ENCODE assay signal across 12 cellular contexts in genomic region chr6:44059359-44060342, GRCh38.
DNase-seq lines count a peak whose midpoint lies in the region; ATAC-seq, FAIRE-seq and TF ChIP-seq lines count a peak whose summit lies in the region.
"Had no signal": no experiment of that assay in that cellular context is flagged by ENCODE, and none has a peak within 500 bp of the region (broad histone marks: within the 10 kb centered on the region; RNA-seq: fewer than 3 reads in every experiment).

No MANE protein-coding gene starts in this region.

- TF ChIP-seq CTCF in CD14-positive monocyte (IDR thresholded peaks at IDR 0.05) (no peak), psoas muscle (IDR thresholded peaks at IDR 0.05) (no peak)

- peaks cover 75% of the 10 kb centered on the region for H3K4me1 Mint-ChIP-seq in CD14-positive monocyte

- H3K4me3 ChIP-seq in SJSA1 (no peak overlapping the region), psoas muscle (no peak overlapping the region)

- H3K4me1 ChIP-seq in SJSA1 (replicated peaks) = peaks cover 68% of the 10 kb centered on the region
- H3K4me1 ChIP-seq in psoas muscle = peaks cover 66% of the 10 kb centered on the region

- H3K9me3 ChIP-seq in SJSA1 (replicated peaks) (no peaks in the 10 kb centered on the region), psoas muscle (no peaks in the 10 kb centered on the region)

- FAIRE-seq in urothelium cell line (lab: Jason Lieb, UNC) = no peak

- H3K27ac Mint-ChIP-seq in CD14-positive monocyte = peak overlapping the region; percentile 99 to 100 (median 100)
- H3K27ac Mint-ChIP-seq: CD4-positive, alpha-beta memory T cell; WTC11 had no signal

- peaks cover 0 to 7% (median 0%) of the 10 kb centered on the region in 3 donors for H3K27me3 Mint-ChIP-seq in CD14-positive monocyte (ENCODE audit: low read depth in 3 of 3)

- WGBS in psoas muscle, 3 donors = 58 to 71% (median 60%) methylated on average over 7 of the region's 7 CpGs

- H3K36me3 ChIP-seq in SJSA1 (no peaks in the 10 kb centered on the region), psoas muscle (ENCODE audit: insufficient read depth in 1 of 2, low read depth in 1 of 2) (no peaks in the 10 kb centered on the region)

- H3K27me3 ChIP-seq in SJSA1 (replicated peaks) (no peaks in the 10 kb centered on the region), psoas muscle (ENCODE audit: insufficient read depth in 3 of 3, low read length in 2 of 3) (no peaks in the 10 kb centered on the region)

- ATAC-seq in Right ventricle myocardium superior (ENCODE audit: poor library complexity) (peak; percentile 45), psoas muscle (no peak)
- ATAC-seq: WTC11 had no signal

- H3K9me3 Mint-ChIP-seq in CD14-positive monocyte = peaks cover 0 to 7% (median 0%) of the 10 kb centered on the region in 7 donors

- H3K27ac ChIP-seq in SJSA1 (peak overlapping the region; percentile 84), psoas muscle (peak overlapping the region; percentile 87)

- DNase-seq in CD14-positive monocyte (ENCODE audit: low spot score) = peak; percentile 78
- no peak for DNase-seq in SJSA1 (ENCODE audit: low read depth in 1 of 2, low spot score in 2 of 2)
- DNase-seq in Right ventricle myocardium superior = peak; percentile 86
- DNase-seq in psoas muscle = peak in 1 of 2 donors; percentile 55
- no peak for DNase-seq in cerebellum (ENCODE audit: low spot score)
- DNase-seq in urothelium cell line (ENCODE audit: low spot score) = no peak
- no peak for DNase-seq in SKM-1 treated with dmso at 0.1 percent for 144 hours (lab: John Stamatoyannopoulos, UW; ENCODE audit: unreplicated experiment)
- DNase-seq in hepatic stellate cell (ENCODE audit: low spot score) = no peak
- DNase-seq: CD4-positive, alpha-beta memory T cell; NCI-H526 treated with DMSO at 0.1 percent for 48 hours; stimulated activated CD4-positive, alpha-beta T cell treated with anti-CD3 and anti-CD28 coated beads, Interleukin-15, amount 100 ng/mL, for 24 hours had no signal

- peak overlapping the region; percentile 71 to 83 for H3K4me3 Mint-ChIP-seq in CD14-positive monocyte
- H3K4me3 Mint-ChIP-seq: CD4-positive, alpha-beta memory T cell; WTC11 had no signal

- H3K36me3 Mint-ChIP-seq in CD14-positive monocyte = peaks cover 4 to 6% of the 10 kb centered on the region in 2 donors
- H3K36me3 Mint-ChIP-seq: CD4-positive, alpha-beta memory T cell had no signal

- intact Hi-C loops in CD14-positive monocyte (cut with micrococcal nuclease) = loop anchor here in 1 of 2 donors (2.0 to 5.0 kb wide), 3 partner anchors 13 to 83 kb away; no protein-coding TSS in a partner anchor
- intact Hi-C loops in Right ventricle myocardium superior (cut with DNase I) = no loop called here
- intact Hi-C loops in psoas muscle (cut with DNase I) = no loop called here

Comparison
In these comparisons a context has a peak if more than half of its experiments do, and no peak if none do; other contexts are left out.
1. DNase-seq: peak in CD14-positive monocyte (single experiment) and Right ventricle myocardium superior (single experiment); none in SJSA1 (0 of 2), cerebellum (single experiment), urothelium cell line (single experiment), SKM-1 treated with dmso at 0.1 percent for 144 hours (single experiment) and hepatic stellate cell (single experiment).